In the genomic region with DNA sequence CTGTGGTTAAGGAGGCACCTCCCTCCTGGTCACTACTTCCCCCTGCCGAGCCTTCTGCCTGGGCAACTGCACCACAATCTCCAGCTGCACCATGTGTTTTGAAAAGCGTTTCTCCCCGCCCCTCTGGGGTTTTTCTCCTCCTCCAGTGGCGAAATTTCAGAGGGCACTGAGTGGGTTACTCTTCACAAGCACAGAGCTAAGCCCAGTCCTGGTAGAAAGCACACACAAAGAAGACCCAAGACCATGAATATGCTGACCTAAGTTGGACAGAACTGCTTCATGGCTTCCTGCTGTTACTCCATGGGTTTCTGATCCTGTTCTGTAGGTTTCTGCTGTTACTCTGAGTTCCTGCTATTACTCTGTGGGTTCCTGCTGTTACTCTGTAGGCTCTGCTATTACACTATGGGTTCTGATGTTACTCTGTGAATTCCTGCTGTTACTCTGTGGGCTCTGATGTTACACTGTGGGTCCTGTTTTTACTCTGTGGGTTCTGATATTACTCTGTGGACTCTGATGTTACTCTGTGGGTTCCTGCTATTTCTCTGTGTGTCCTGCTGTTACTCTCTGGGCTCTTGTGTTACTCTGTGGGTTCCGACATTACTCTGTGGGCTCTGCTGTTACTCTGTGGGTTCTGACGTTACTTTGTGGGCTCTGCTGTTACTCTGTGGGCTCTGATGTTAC, we compare ENCODE assay signal across 1 cellular context.
A peak's percentile ranks its signal among the peaks of the same experiment; 100 is the strongest.
TF ChIP-seq lines count a peak whose summit lies in the region.

No MANE protein-coding gene starts in this region.

TF ChIP-seq in HepG2, 621 proteins besides CTCF, POLR2A, EP300 and RAD21 (continued from another document):
- TF ChIP-seq, protein P1, sequence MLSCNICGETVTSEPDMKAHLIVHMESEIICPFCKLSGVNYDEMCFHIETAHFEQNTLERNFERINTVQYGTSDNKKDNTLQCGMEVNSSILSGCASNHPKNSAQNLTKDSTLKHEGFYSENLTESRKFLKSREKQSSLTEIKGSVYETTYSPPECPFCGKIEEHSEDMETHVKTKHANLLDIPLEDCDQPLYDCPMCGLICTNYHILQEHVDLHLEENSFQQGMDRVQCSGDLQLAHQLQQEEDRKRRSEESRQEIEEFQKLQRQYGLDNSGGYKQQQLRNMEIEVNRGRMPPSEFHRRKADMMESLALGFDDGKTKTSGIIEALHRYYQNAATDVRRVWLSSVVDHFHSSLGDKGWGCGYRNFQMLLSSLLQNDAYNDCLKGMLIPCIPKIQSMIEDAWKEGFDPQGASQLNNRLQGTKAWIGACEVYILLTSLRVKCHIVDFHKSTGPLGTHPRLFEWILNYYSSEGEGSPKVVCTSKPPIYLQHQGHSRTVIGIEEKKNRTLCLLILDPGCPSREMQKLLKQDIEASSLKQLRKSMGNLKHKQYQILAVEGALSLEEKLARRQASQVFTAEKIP (CRISPR knock-in tag; IDR thresholded peaks at IDR 0.05; ENCODE audit: borderline replicate concordance) = no peak
- TF ChIP-seq BCL6 (CRISPR knock-in tag; IDR thresholded peaks at IDR 0.05) (peak; percentile 12; the same call in 1 of the 2 replicates), CREM (IDR thresholded peaks at IDR 0.05) (no peak), CREM (CRISPR knock-in tag; IDR thresholded peaks at IDR 0.05) (no peak), RBM39 (IDR thresholded peaks at IDR 0.05; ENCODE audit: low read depth, low read length, poor library complexity, severe bottlenecking) (no peak), ZNF337 (CRISPR knock-in tag; IDR thresholded peaks at IDR 0.05; ENCODE audit: borderline replicate concordance, low read depth) (no peak), ZSCAN9 (CRISPR knock-in tag; IDR thresholded peaks at IDR 0.05; ENCODE audit: borderline replicate concordance) (0 out of 2 replicates have a peak, but pooled peaks have one; percentile 41), TAF1 (CRISPR knock-in tag; IDR thresholded peaks at IDR 0.05) (peak; percentile 68), ZNF614 (CRISPR knock-in tag; IDR thresholded peaks at IDR 0.05; ENCODE audit: borderline replicate concordance) (peak; percentile 27; the same call in 1 of the 2 replicates), HOXA5 (CRISPR knock-in tag; IDR thresholded peaks at IDR 0.05) (0 out of 2 replicates have a peak, but pooled peaks have one; percentile 45), GATAD2A (CRISPR knock-in tag; IDR thresholded peaks at IDR 0.05) (peak; percentile 57), FOXO1 (CRISPR knock-in tag; IDR thresholded peaks at IDR 0.05) (peak; percentile 37; the same call in 1 of the 2 replicates), KLF11 (CRISPR knock-in tag; IDR thresholded peaks at IDR 0.05) (peak; percentile 55; the same call in 1 of the 2 replicates), SIX4 (CRISPR knock-in tag; IDR thresholded peaks at IDR 0.05) (0 out of 2 replicates have a peak, but pooled peaks have one; percentile 25)
- TF ChIP-seq, protein P2, sequence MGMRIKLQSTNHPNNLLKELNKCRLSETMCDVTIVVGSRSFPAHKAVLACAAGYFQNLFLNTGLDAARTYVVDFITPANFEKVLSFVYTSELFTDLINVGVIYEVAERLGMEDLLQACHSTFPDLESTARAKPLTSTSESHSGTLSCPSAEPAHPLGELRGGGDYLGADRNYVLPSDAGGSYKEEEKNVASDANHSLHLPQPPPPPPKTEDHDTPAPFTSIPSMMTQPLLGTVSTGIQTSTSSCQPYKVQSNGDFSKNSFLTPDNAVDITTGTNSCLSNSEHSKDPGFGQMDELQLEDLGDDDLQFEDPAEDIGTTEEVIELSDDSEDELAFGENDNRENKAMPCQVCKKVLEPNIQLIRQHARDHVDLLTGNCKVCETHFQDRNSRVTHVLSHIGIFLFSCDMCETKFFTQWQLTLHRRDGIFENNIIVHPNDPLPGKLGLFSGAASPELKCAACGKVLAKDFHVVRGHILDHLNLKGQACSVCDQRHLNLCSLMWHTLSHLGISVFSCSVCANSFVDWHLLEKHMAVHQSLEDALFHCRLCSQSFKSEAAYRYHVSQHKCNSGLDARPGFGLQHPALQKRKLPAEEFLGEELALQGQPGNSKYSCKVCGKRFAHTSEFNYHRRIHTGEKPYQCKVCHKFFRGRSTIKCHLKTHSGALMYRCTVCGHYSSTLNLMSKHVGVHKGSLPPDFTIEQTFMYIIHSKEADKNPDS (CRISPR knock-in tag; IDR thresholded peaks at IDR 0.05) = peak; percentile 100
- TF ChIP-seq, protein P3, sequence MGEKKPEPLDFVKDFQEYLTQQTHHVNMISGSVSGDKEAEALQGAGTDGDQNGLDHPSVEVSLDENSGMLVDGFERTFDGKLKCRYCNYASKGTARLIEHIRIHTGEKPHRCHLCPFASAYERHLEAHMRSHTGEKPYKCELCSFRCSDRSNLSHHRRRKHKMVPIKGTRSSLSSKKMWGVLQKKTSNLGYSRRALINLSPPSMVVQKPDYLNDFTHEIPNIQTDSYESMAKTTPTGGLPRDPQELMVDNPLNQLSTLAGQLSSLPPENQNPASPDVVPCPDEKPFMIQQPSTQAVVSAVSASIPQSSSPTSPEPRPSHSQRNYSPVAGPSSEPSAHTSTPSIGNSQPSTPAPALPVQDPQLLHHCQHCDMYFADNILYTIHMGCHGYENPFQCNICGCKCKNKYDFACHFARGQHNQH (CRISPR knock-in tag; IDR thresholded peaks at IDR 0.05) = peak; percentile 50; the same call in 1 of the 2 replicates
TF ChIP-seq in HepG2: peak in this region for 90.
